Comparison of ENCODE assay signal across 16 cellular contexts in the genomic region with DNA sequence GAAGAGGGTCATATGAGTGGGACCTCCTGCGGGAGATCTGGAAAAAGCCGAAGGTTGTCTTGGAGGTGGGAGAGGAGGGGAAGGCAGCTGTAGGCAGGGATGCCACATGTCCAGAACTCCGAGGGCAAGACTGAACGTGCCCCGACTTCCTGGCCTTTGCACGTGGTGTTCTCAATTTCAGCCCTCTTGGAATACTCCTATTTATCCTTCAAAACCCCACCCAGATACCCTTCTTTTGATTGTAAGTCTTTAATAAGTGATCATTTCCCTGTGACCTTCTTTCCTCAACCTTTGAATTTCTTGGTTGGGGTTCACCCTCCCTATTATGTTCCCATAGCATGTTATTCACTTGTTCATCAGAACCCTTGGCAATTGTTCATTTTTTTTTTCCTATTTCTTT.
A peak's percentile ranks its signal among the peaks of the same experiment; 100 is the strongest.
DNase-seq lines count a peak whose midpoint lies in the region; ATAC-seq and TF ChIP-seq lines count a peak whose summit lies in the region.
"Had no signal": no experiment of that assay in that cellular context is flagged by ENCODE, and none has a peak within 500 bp of the region (broad histone marks: within the 10 kb centered on the region; RNA-seq: fewer than 3 reads in every experiment).

No MANE protein-coding gene starts in this region.

- H3K9me3 ChIP-seq in SK-N-SH, result no peaks in the 10 kb centered on the region
- peaks cover 0 to 8% (median 0%) of the 10 kb centered on the region in 3 donors for H3K9me3 ChIP-seq in gastroesophageal sphincter
- H3K9me3 ChIP-seq: BLaER1, Caco-2 had no signal

- H3K27ac ChIP-seq in SK-N-SH (ENCODE audit: low read depth in 2 of 2, low read length in 1 of 2) (no peak overlapping the region), angular gyrus (ENCODE audit: low read depth, low read length) (peak overlapping the region; percentile 83), temporal lobe (ENCODE audit: low read depth, low read length) (peak overlapping the region; percentile 40), gastroesophageal sphincter (no peak overlapping the region)
- H3K27ac ChIP-seq: 22Rv1, BLaER1, C4-2B had no signal

- CTCF ChIA-PET in SK-N-SH (lab: Yijun Ruan, JAX), result interaction anchor here (0.6 to 1.9 kb wide), 3 partner anchors 24 to 110 kb away, joined by 3 to 6 read pairs (median 4); no protein-coding TSS in a partner anchor

- whole genome bisulfite sequencing in SK-N-SH (ENCODE audit: low lambda C conversion rate), result 97% methylated on average over 6 of the region's 6 CpGs
- 72 to 86% methylated on average over 5 of the region's 6 CpGs for WGBS in gastroesophageal sphincter (ENCODE audit: low coverage in 1 of 2), 2 donors

- TF ChIP-seq CTCF in SK-N-SH (IDR thresholded peaks at IDR 0.05) (no peak), gastroesophageal sphincter (IDR thresholded peaks at IDR 0.05) (no peak)

- POLR2A ChIA-PET in SK-N-SH (lab: Yijun Ruan, JAX), result no interaction called here

- no peak overlapping the region for H3K9ac ChIP-seq in SK-N-SH
- H3K9ac ChIP-seq: BLaER1 had no signal

- no peaks in the 10 kb centered on the region for H3K27me3 ChIP-seq in SK-N-SH (ENCODE audit: insufficient read depth)
- no peaks in the 10 kb centered on the region for H3K27me3 ChIP-seq in gastroesophageal sphincter
- H3K27me3 ChIP-seq: BLaER1 had no signal

- no peaks in the 10 kb centered on the region for H3K9me2 ChIP-seq in SK-N-SH

- H3K79me2 ChIP-seq in SK-N-SH (ENCODE audit: insufficient read depth), result no peaks in the 10 kb centered on the region

- TF ChIP-seq POLR2A in erythroblast (IDR thresholded peaks at IDR 0.05; ENCODE audit: low read length) (no peak), gastroesophageal sphincter (IDR thresholded peaks at IDR 0.05) (no peak)

- no peak for TF ChIP-seq RAD21 in SK-N-SH (IDR thresholded peaks at IDR 0.05; ENCODE audit: low read length)

- DNase-seq in SK-N-SH (no peak), erythroblast (lab: John Stamatoyannopoulos, UW) (no peak)
- DNase-seq: Caco-2; CD4-positive, CD25-positive, alpha-beta regulatory T cell; CD8-positive, alpha-beta T cell; DMS153; DND-41; GOT3; HCEC 1CT had no signal

- no peak overlapping the region for H3K4me3 ChIP-seq in SK-N-SH (ENCODE audit: low read depth in 2 of 2, low read length in 1 of 2)
- H3K4me3 ChIP-seq in gastroesophageal sphincter, result no peak overlapping the region
- H3K4me3 ChIP-seq: BLaER1 had no signal

- H3K4me1 ChIP-seq in SK-N-SH (ENCODE audit: control insufficient read depth in 1 of 2, insufficient read depth in 2 of 2, low read depth in 1 of 2, low read length in 1 of 2), result peaks cover 0 to 5% of the 10 kb centered on the region in 2 experiments; a peak in 1 of 4 replicates
- peaks cover 0 to 7% (median 0%) of the 10 kb centered on the region in 3 donors for H3K4me1 ChIP-seq in gastroesophageal sphincter
- H3K4me1 ChIP-seq: Caco-2 had no signal

- H4K20me1 ChIP-seq in SK-N-SH (ENCODE audit: insufficient read depth), result peaks cover 15% of the 10 kb centered on the region

- H3K4me2 ChIP-seq in SK-N-SH, result no peak overlapping the region

- ATAC-seq in SK-N-SH treated with all-trans-retinoic acid at 6 μM for 48 hours, result no peak
- ATAC-seq in gastroesophageal sphincter, result no peak
- ATAC-seq: CD8-positive, alpha-beta T cell had no signal

- H3K36me3 ChIP-seq in SK-N-SH (replicated peaks in 1 of 2; ENCODE audit: control insufficient read depth in 1 of 2, insufficient read depth in 2 of 2, low read length in 1 of 2), result no peaks in the 10 kb centered on the region
- H3K36me3 ChIP-seq in gastroesophageal sphincter, result peaks cover 0 to 7% of the 10 kb centered on the region in 2 donors
- H3K36me3 ChIP-seq: BLaER1 had no signal

- no peaks in the 10 kb centered on the region for H3F3A ChIP-seq in SK-N-SH (replicated peaks; ENCODE audit: insufficient read depth)

- no peak overlapping the region for H2AFZ ChIP-seq in SK-N-SH (ENCODE audit: low read depth)

- no peak for TF ChIP-seq EP300 in SK-N-SH (IDR thresholded peaks at IDR 0.05; ENCODE audit: borderline replicate concordance in 1 of 2, low read depth in 1 of 2, low read length in 1 of 2)
- TF ChIP-seq EP300 in gastroesophageal sphincter (IDR thresholded peaks at IDR 0.05), result no peak

TF ChIP-seq in SK-N-SH treated with all-trans-retinoic acid at 6 μM for 48 hours, 23 proteins besides CTCF, POLR2A, EP300 and RAD21:
- no peak for TF ChIP-seq TOX (CRISPR knock-in tag; IDR thresholded peaks at IDR 0.05; ENCODE audit: borderline replicate concordance)
- TF ChIP-seq GLIS3 (CRISPR knock-in tag; IDR thresholded peaks at IDR 0.05), result no peak
- peak; percentile 98 for TF ChIP-seq ZFP3 (CRISPR knock-in tag; IDR thresholded peaks at IDR 0.05)
- no peak for TF ChIP-seq SNAI2 (CRISPR knock-in tag; IDR thresholded peaks at IDR 0.05)
- no peak for TF ChIP-seq OSR1 (CRISPR knock-in tag; IDR thresholded peaks at IDR 0.05)

TF ChIP-seq in SK-N-SH, 30 proteins besides CTCF, POLR2A, EP300 and RAD21:
- TF ChIP-seq MXI1 (IDR thresholded peaks at IDR 0.05; ENCODE audit: low read depth, low read length) (no peak), SMC3 (IDR thresholded peaks at IDR 0.05; ENCODE audit: low read depth, low read length) (no peak), NRF1 (IDR thresholded peaks at IDR 0.05; ENCODE audit: low read depth, low read length) (no peak)
- TF ChIP-seq, protein P1, sequence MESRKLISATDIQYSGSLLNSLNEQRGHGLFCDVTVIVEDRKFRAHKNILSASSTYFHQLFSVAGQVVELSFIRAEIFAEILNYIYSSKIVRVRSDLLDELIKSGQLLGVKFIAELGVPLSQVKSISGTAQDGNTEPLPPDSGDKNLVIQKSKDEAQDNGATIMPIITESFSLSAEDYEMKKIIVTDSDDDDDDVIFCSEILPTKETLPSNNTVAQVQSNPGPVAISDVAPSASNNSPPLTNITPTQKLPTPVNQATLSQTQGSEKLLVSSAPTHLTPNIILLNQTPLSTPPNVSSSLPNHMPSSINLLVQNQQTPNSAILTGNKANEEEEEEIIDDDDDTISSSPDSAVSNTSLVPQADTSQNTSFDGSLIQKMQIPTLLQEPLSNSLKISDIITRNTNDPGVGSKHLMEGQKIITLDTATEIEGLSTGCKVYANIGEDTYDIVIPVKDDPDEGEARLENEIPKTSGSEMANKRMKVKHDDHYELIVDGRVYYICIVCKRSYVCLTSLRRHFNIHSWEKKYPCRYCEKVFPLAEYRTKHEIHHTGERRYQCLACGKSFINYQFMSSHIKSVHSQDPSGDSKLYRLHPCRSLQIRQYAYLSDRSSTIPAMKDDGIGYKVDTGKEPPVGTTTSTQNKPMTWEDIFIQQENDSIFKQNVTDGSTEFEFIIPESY (IDR thresholded peaks at IDR 0.05; ENCODE audit: borderline replicate concordance, low read depth), result no peak

Comparison
In these comparisons a context has a peak if more than half of its experiments do, and no peak if none do; other contexts are left out.
1. H3K27ac ChIP-seq: peak in angular gyrus (single experiment) and temporal lobe (single experiment); none in SK-N-SH (0 of 2) and gastroesophageal sphincter (0 of 4).